Comparison of ENCODE assay signal across 8 cellular contexts in the genomic region with DNA sequence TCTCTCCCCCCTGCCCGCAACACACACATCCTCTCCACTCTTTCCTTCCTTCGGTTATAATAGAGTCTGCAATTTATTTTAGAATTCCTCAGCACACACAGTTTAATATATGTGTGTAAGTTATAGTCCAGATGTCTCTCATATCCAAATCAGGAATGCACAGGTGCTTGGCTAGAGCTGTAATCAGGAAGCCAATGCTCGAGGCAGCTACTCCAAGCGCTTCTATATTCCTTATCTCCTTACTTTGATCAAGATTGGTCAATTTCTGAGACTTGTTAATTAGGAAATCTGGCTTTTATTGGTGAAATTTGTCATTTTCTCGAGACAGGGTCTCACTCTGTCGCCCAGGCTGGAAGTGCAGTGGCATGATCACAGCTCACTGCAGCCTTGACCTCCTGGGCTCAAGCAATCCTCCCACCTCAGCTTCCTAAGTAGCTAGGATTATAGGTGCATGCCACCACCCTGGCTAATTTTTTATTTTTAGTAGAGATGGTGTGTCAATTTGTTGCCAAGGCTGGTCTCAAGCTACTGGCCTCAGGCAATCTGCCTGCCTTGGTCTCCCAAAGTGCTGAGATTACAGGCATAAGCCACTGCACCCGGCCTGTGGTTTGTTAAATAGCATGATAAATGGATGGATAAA. TPM values are rescaled to one million over a fixed set of nuclear protein-coding genes. Genes with fewer than 3 reads are reported as not detected.
DNase-seq lines count a peak whose midpoint lies in the region; ATAC-seq and TF ChIP-seq lines count a peak whose summit lies in the region.

No MANE protein-coding gene starts in this region.

- CTCF ChIA-PET in SK-N-SH (lab: Yijun Ruan, JAX), result interaction anchor here (0.6 to 13.1 kb wide), 56 partner anchors 9 to 486 kb away, joined by 3 to 193 read pairs (median 7); partner anchors contain the start of genes DIPK1A, DR1 and RPL5

- no peak overlapping the region for H3K9ac ChIP-seq in SK-N-SH
- no peak overlapping the region for H3K9ac ChIP-seq in SK-N-MC (ENCODE audit: insufficient read length)

- TF ChIP-seq CTCF in SK-N-SH (IDR thresholded peaks at IDR 0.05) (no peak), WERI-Rb-1 (IDR thresholded peaks at IDR 0.05; ENCODE audit: low read depth, low read length) (no peak)

- peak overlapping the region; percentile 3 for H3K27ac Mint-ChIP-seq in stimulated activated memory B cell treated with anti-CD40 and anti-IgM and Interleukin-4, amounts not matched to agents 10 μg/mL and 1 μg/mL and 100 μg/mL, for 72 hours

- peaks cover 38% of the 10 kb centered on the region for H3K36me3 Mint-ChIP-seq in stimulated activated memory B cell treated with anti-CD40 and anti-IgM and Interleukin-4, amounts not matched to agents 10 μg/mL and 1 μg/mL and 100 μg/mL, for 72 hours

- H3K9me3 ChIP-seq in SK-N-SH, result no peaks in the 10 kb centered on the region
- H3K9me3 ChIP-seq in SK-N-MC (ENCODE audit: low read depth, low read length), result no peaks in the 10 kb centered on the region
- no peaks in the 10 kb centered on the region for H3K9me3 ChIP-seq in WERI-Rb-1 (ENCODE audit: severe bottlenecking)

- POLR2A ChIA-PET in SK-N-SH (lab: Yijun Ruan, JAX), result no interaction called here

- no peak overlapping the region for H3K4me2 ChIP-seq in SK-N-SH

- peaks cover 10% of the 10 kb centered on the region for H3K4me1 Mint-ChIP-seq in stimulated activated memory B cell treated with anti-CD40 and anti-IgM and Interleukin-4, amounts not matched to agents 10 μg/mL and 1 μg/mL and 100 μg/mL, for 72 hours

- peak overlapping the region; percentile 0 for H3K4me3 Mint-ChIP-seq in stimulated activated memory B cell treated with anti-CD40 and anti-IgM and Interleukin-4, amounts not matched to agents 10 μg/mL and 1 μg/mL and 100 μg/mL, for 72 hours

- TF ChIP-seq EP300 in SK-N-SH (IDR thresholded peaks at IDR 0.05; ENCODE audit: borderline replicate concordance in 1 of 2, low read depth in 1 of 2, low read length in 1 of 2), result no peak

- no peaks in the 10 kb centered on the region for H4K20me1 ChIP-seq in SK-N-SH (ENCODE audit: insufficient read depth)

- H3K9me3 Mint-ChIP-seq in stimulated activated memory B cell treated with anti-CD40 and anti-IgM and Interleukin-4, amounts not matched to agents 10 μg/mL and 1 μg/mL and 100 μg/mL, for 72 hours, result no peaks in the 10 kb centered on the region

- no peaks in the 10 kb centered on the region for H3K27me3 ChIP-seq in SK-N-SH (ENCODE audit: insufficient read depth)
- H3K27me3 ChIP-seq in WERI-Rb-1 (ENCODE audit: insufficient read depth, low read depth, severe bottlenecking), result no peaks in the 10 kb centered on the region

- intact Hi-C loops in left ventricle myocardium superior (cut with micrococcal nuclease), result loop anchor here (1.0 to 2.0 kb wide), 2 partner anchors 131 to 135 kb away; no protein-coding TSS in a partner anchor

- no peak overlapping the region; the same call in 1 of the 2 replicates for H2AFZ ChIP-seq in SK-N-SH (ENCODE audit: low read depth)

- no peaks in the 10 kb centered on the region for H3K79me2 ChIP-seq in SK-N-SH (ENCODE audit: insufficient read depth)

- no peaks in the 10 kb centered on the region for H3F3A ChIP-seq in SK-N-SH (replicated peaks; ENCODE audit: insufficient read depth)

- H3K9me2 ChIP-seq in SK-N-SH, result no peaks in the 10 kb centered on the region

- H3K27me3 Mint-ChIP-seq in stimulated activated memory B cell treated with anti-CD40 and anti-IgM and Interleukin-4, amounts not matched to agents 10 μg/mL and 1 μg/mL and 100 μg/mL, for 72 hours, result no peaks in the 10 kb centered on the region

- H3K4me1 ChIP-seq in SK-N-SH (ENCODE audit: control insufficient read depth in 1 of 2, insufficient read depth in 2 of 2, low read depth in 1 of 2, low read length in 1 of 2), result peaks cover 0 to 3% of the 10 kb centered on the region in 2 experiments; a peak in 1 of 4 replicates

- WGBS in SK-N-SH (ENCODE audit: low lambda C conversion rate), result 35% methylated on average over 7 of the region's 7 CpGs

- no peak overlapping the region for H3K4me3 ChIP-seq in SK-N-SH (ENCODE audit: low read depth in 2 of 2, low read length in 1 of 2)
- peak overlapping the region; percentile 56 for H3K4me3 ChIP-seq in SK-N-MC
- H3K4me3 ChIP-seq in WERI-Rb-1 (ENCODE audit: low read depth, low read length), result no peak overlapping the region

- H3K36me3 ChIP-seq in SK-N-SH (replicated peaks in 1 of 2; ENCODE audit: control insufficient read depth in 1 of 2, insufficient read depth in 2 of 2, low read length in 1 of 2), result no peaks in the 10 kb centered on the region
- H3K36me3 ChIP-seq in SK-N-MC (ENCODE audit: insufficient read depth, low read length), result no peaks in the 10 kb centered on the region
- H3K36me3 ChIP-seq in WERI-Rb-1, result no peaks in the 10 kb centered on the region

- DNase-seq in SK-N-SH (no peak), SK-N-MC (ENCODE audit: low read depth, low spot score) (no peak), left ventricle myocardium superior (no peak), NCI-H2081 (lab: John Stamatoyannopoulos, UW) (no peak), WERI-Rb-1 (no peak), NCI-H128 (lab: John Stamatoyannopoulos, UW; ENCODE audit: unreplicated experiment) (no peak)

- TF ChIP-seq RAD21 in SK-N-SH (IDR thresholded peaks at IDR 0.05; ENCODE audit: low read length), result no peak

- no peak overlapping the region for H3K27ac ChIP-seq in SK-N-SH (ENCODE audit: low read depth in 2 of 2, low read length in 1 of 2)
- H3K27ac ChIP-seq in SK-N-MC, result no peak overlapping the region
- no peak overlapping the region for H3K27ac ChIP-seq in WERI-Rb-1

- ATAC-seq in SK-N-SH treated with all-trans-retinoic acid at 6 μM for 48 hours (peak; percentile 26; the same call in 2 of the 3 replicates), left ventricle myocardium superior (peak; percentile 63)
- no peak for ATAC-seq in stimulated activated memory B cell treated with anti-CD40 and anti-IgM and Interleukin-4, amounts not matched to agents 10 μg/mL and 1 μg/mL and 100 μg/mL, for 72 hours

TF ChIP-seq in SK-N-SH treated with all-trans-retinoic acid at 6 μM for 48 hours, 23 proteins besides CTCF, POLR2A, EP300 and RAD21:
- TF ChIP-seq ZFP3 (CRISPR knock-in tag; IDR thresholded peaks at IDR 0.05), result no peak
- TF ChIP-seq RARB (CRISPR knock-in tag; IDR thresholded peaks at IDR 0.05), result no peak
- TF ChIP-seq OSR1 (CRISPR knock-in tag; IDR thresholded peaks at IDR 0.05), result no peak
- no peak for TF ChIP-seq SNAI2 (CRISPR knock-in tag; IDR thresholded peaks at IDR 0.05)
- TF ChIP-seq TOX (CRISPR knock-in tag; IDR thresholded peaks at IDR 0.05; ENCODE audit: borderline replicate concordance), result no peak

TF ChIP-seq in SK-N-SH, 30 proteins besides CTCF, POLR2A, EP300 and RAD21:
- TF ChIP-seq, protein P1, sequence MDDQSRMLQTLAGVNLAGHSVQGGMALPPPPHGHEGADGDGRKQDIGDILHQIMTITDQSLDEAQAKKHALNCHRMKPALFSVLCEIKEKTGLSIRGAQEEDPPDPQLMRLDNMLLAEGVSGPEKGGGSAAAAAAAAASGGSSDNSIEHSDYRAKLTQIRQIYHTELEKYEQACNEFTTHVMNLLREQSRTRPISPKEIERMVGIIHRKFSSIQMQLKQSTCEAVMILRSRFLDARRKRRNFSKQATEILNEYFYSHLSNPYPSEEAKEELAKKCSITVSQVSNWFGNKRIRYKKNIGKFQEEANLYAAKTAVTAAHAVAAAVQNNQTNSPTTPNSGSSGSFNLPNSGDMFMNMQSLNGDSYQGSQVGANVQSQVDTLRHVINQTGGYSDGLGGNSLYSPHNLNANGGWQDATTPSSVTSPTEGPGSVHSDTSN (IDR thresholded peaks at IDR 0.05), result no peak
TF ChIP-seq in SK-N-SH: peak in this region for 0.

RNA-seq across cellular contexts. Expression of gene RPL5, which starts 27.7 kb away (rescaled TPM):
- 1,489 and 2,038 TPM in 2 replicates for polyA plus RNA-seq in SK-N-SH (2012; rRNA removed)
- 2,248 and 2,505 TPM in 2 replicates for polyA plus RNA-seq in SK-N-SH (2012; cell fraction: cytosol; rRNA removed)
- 308 and 535 TPM in 2 replicates for polyA plus RNA-seq in SK-N-SH (2012; cell fraction: nucleus; rRNA removed)
- total RNA-seq in left ventricle myocardium superior, result 533 TPM
